In genomic region chr3:46958469-46959168, GRCh38 we compare ENCODE assay signal across 9 cellular contexts. TPM values are rescaled to one million over a fixed set of nuclear protein-coding genes. Genes with fewer than 3 reads are reported as not detected.
DNase-seq lines count a peak whose midpoint lies in the region; ATAC-seq lines count a peak whose summit lies in the region.
"Had no signal": no experiment of that assay in that cellular context is flagged by ENCODE, and none has a peak within 500 bp of the region (broad histone marks: within the 10 kb centered on the region; RNA-seq: fewer than 3 reads in every experiment).

No MANE protein-coding gene starts in this region.

- intact Hi-C loops in activated naive CD4-positive, alpha-beta T cell treated with anti-CD3 and anti-CD28 coated beads for 36 hours (cut with micrococcal nuclease), result loop anchor here (1.0 kb wide), 3 partner anchors 10 to 18 kb away; partner anchors contain the start of gene CCDC12

- no peak for ATAC-seq in activated naive CD4-positive, alpha-beta T cell treated with anti-CD3 and anti-CD28 coated beads, Interleukin-2, amount 50 U/mL, for 72 hours
- ATAC-seq in memory B cell (ENCODE audit: low read depth), result no peak
- ATAC-seq in stimulated activated naive CD8-positive, alpha-beta T cell treated with anti-CD3 and anti-CD28 coated beads, Interleukin-15, amount 100 ng/mL, for 72 hours, result no peak
- no peak for ATAC-seq in GM18511 (IDR thresholded peaks at IDR 0.05; ENCODE audit: unreplicated experiment)

- H3K9me3 Mint-ChIP-seq in activated naive CD4-positive, alpha-beta T cell treated with anti-CD3 and anti-CD28 coated beads for 36 hours, result no peaks in the 10 kb centered on the region
- H3K9me3 Mint-ChIP-seq in activated naive CD4-positive, alpha-beta T cell treated with anti-CD3 and anti-CD28 coated beads, Interleukin-2, amount 50 U/mL, for 72 hours, result no peaks in the 10 kb centered on the region
- H3K9me3 Mint-ChIP-seq in memory B cell, result no peaks in the 10 kb centered on the region
- no peaks in the 10 kb centered on the region for H3K9me3 Mint-ChIP-seq in stimulated activated naive CD8-positive, alpha-beta T cell treated with anti-CD3 and anti-CD28 coated beads, Interleukin-15, amount 100 ng/mL, for 72 hours

- H3K36me3 Mint-ChIP-seq in activated naive CD4-positive, alpha-beta T cell treated with anti-CD3 and anti-CD28 coated beads for 36 hours (ENCODE audit: low read depth), result peaks cover 12% of the 10 kb centered on the region
- peaks cover 4 to 13% of the 10 kb centered on the region in 2 donors for H3K36me3 Mint-ChIP-seq in activated naive CD4-positive, alpha-beta T cell treated with anti-CD3 and anti-CD28 coated beads, Interleukin-2, amount 50 U/mL, for 72 hours
- peaks cover 17% of the 10 kb centered on the region for H3K36me3 Mint-ChIP-seq in memory B cell

- H3K27me3 Mint-ChIP-seq in activated naive CD4-positive, alpha-beta T cell treated with anti-CD3 and anti-CD28 coated beads for 36 hours (ENCODE audit: low read depth), result no peaks in the 10 kb centered on the region
- no peaks in the 10 kb centered on the region for H3K27me3 Mint-ChIP-seq in memory B cell
- no peaks in the 10 kb centered on the region for H3K27me3 Mint-ChIP-seq in stimulated activated naive CD8-positive, alpha-beta T cell treated with anti-CD3 and anti-CD28 coated beads, Interleukin-15, amount 100 ng/mL, for 72 hours

- DNase-seq in activated naive CD4-positive, alpha-beta T cell treated with anti-CD3 and anti-CD28 coated beads for 36 hours, result no peak
- no peak for DNase-seq in activated naive CD4-positive, alpha-beta T cell (lab: John Stamatoyannopoulos, UW)
- DNase-seq in activated naive CD4-positive, alpha-beta T cell treated with anti-CD3 and anti-CD28 coated beads, Interleukin-2, amount 50 U/mL, for 72 hours (ENCODE audit: low spot score in 2 of 2), result no peak
- DNase-seq in memory B cell (ENCODE audit: low spot score in 2 of 2) (no peak), DMS153 (lab: John Stamatoyannopoulos, UW) (no peak), NCI-H2196 treated with DMSO at 0.1 percent for 48 hours (lab: John Stamatoyannopoulos, UW; ENCODE audit: unreplicated experiment) (no peak)
- DNase-seq in stimulated activated naive CD8-positive, alpha-beta T cell treated with anti-CD3 and anti-CD28 coated beads, Interleukin-15, amount 100 ng/mL, for 72 hours, result no peak
- DNase-seq: NCI-H187 had no signal

- CTCF ChIA-PET in activated naive CD4-positive, alpha-beta T cell treated with anti-CD3 and anti-CD28 coated beads for 36 hours (lab: Charles Lee), result interaction anchor here (0.7 to 2.0 kb wide), 8 partner anchors 10 to 470 kb away, joined by 3 to 10 read pairs (median 4); partner anchors contain the start of gene NBEAL2

- H3K4me3 Mint-ChIP-seq in activated naive CD4-positive, alpha-beta T cell treated with anti-CD3 and anti-CD28 coated beads for 36 hours, result peak overlapping the region; percentile 34
- H3K4me3 Mint-ChIP-seq in memory B cell, result peak overlapping the region; percentile 67
- H3K4me3 Mint-ChIP-seq in stimulated activated naive CD8-positive, alpha-beta T cell treated with anti-CD3 and anti-CD28 coated beads, Interleukin-15, amount 100 ng/mL, for 72 hours, result peak overlapping the region; percentile 74 to 79

- H3K27ac Mint-ChIP-seq in activated naive CD4-positive, alpha-beta T cell treated with anti-CD3 and anti-CD28 coated beads for 36 hours, result peak overlapping the region; percentile 92
- H3K27ac Mint-ChIP-seq in activated naive CD4-positive, alpha-beta T cell treated with anti-CD3 and anti-CD28 coated beads, Interleukin-2, amount 50 U/mL, for 72 hours, result peak overlapping the region; percentile 89 to 93
- peak overlapping the region; percentile 83 for H3K27ac Mint-ChIP-seq in memory B cell
- peak overlapping the region; percentile 39 to 90 for H3K27ac Mint-ChIP-seq in stimulated activated naive CD8-positive, alpha-beta T cell treated with anti-CD3 and anti-CD28 coated beads, Interleukin-15, amount 100 ng/mL, for 72 hours

- H3K4me1 Mint-ChIP-seq in activated naive CD4-positive, alpha-beta T cell treated with anti-CD3 and anti-CD28 coated beads for 36 hours (ENCODE audit: low read depth), result peaks cover 89% of the 10 kb centered on the region
- H3K4me1 Mint-ChIP-seq in memory B cell, result peaks cover 67% of the 10 kb centered on the region
- H3K4me1 Mint-ChIP-seq in stimulated activated naive CD8-positive, alpha-beta T cell treated with anti-CD3 and anti-CD28 coated beads, Interleukin-15, amount 100 ng/mL, for 72 hours, result peaks cover 100% of the 10 kb centered on the region

RNA-seq across cellular contexts. Expression of gene CCDC12, which starts 17.9 kb away (rescaled TPM):
- total RNA-seq in activated naive CD4-positive, alpha-beta T cell treated with anti-CD3 and anti-CD28 coated beads for 36 hours, result 10 to 100 TPM; 37.6 to 43.0 TPM
- total RNA-seq in activated naive CD4-positive, alpha-beta T cell treated with anti-CD3 and anti-CD28 coated beads, Interleukin-2, amount 50 U/mL, for 72 hours, result 10 to 100 TPM; 49.3 to 55.2 TPM

RNA-seq across cellular contexts. Expression of gene NBEAL2, which starts 20.8 kb away (rescaled TPM):
- total RNA-seq in activated naive CD4-positive, alpha-beta T cell treated with anti-CD3 and anti-CD28 coated beads for 36 hours, result 10 to 100 TPM; 85.0 to 92.4 TPM
- total RNA-seq in activated naive CD4-positive, alpha-beta T cell treated with anti-CD3 and anti-CD28 coated beads, Interleukin-2, amount 50 U/mL, for 72 hours, result 100 to 1,000 TPM in 1 of 2 donors, 10 to 100 TPM in 1; 75.7 to 122 TPM
